Comparison of ENCODE assay signal across 29 cellular contexts in the genomic region with DNA sequence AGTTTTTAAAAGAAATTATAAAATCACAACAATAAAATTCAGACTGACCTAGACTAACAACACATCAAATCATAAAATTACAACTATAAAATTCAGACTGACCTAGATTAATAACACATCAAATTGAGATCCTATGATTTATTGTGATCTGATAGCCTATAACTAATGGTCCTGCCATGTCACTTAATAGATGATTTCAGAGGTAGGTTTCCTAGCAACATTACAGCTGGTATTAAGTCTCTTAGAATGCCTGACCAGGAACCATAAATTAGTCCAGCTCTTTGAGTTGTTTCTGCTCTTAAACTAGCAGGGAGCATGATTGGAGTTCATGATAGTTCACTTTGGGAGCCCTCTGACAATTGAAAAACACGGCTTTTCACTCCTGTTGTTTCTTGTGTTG.
"Had no signal": no experiment of that assay in that cellular context is flagged by ENCODE, and none has a peak within 500 bp of the region (broad histone marks: within the 10 kb centered on the region; RNA-seq: fewer than 3 reads in every experiment).

No MANE protein-coding gene starts in this region.

- H3K27me3 ChIP-seq: ascending aorta, cardiac muscle cell, colonic mucosa had no signal

- H3K27ac ChIP-seq: ascending aorta, breast epithelium, cardiac muscle cell, colonic mucosa, WERI-Rb-1 had no signal

- H3K36me3 Mint-ChIP-seq: activated CD8-positive, alpha-beta memory T cell treated with anti-CD3 and anti-CD28 coated beads, Interleukin-2, amount 10 ng/mL, durations not matched to agents 7 days and 5 days; activated naive CD4-positive, alpha-beta T cell treated with anti-CD3 and anti-CD28 coated beads, Interleukin-2, amount 10 ng/mL, durations not matched to agents 7 days and 5 days; activated naive CD4-positive, alpha-beta T cell treated with anti-CD3 and anti-CD28 coated beads, Interleukin-2, amount 50 U/mL, for 72 hours; activated naive CD8-positive, alpha-beta T cell treated with anti-CD3 and anti-CD28 coated beads, Interleukin-2, amount 10 ng/mL, durations not matched to agents 7 days and 5 days; brain had no signal

- H3K27me3 Mint-ChIP-seq: activated B cell treated with CpG ODN at 0.5 μM for 24 hours; activated CD8-positive, alpha-beta memory T cell treated with anti-CD3 and anti-CD28 coated beads, Interleukin-2, amount 10 ng/mL, durations not matched to agents 7 days and 5 days; activated CD8-positive, alpha-beta T cell treated with anti-CD3 and anti-CD28 coated beads for 36 hours; activated naive CD4-positive, alpha-beta T cell treated with anti-CD3 and anti-CD28 coated beads, Interleukin-2, amount 10 ng/mL, durations not matched to agents 7 days and 5 days; activated naive CD8-positive, alpha-beta T cell treated with anti-CD3 and anti-CD28 coated beads, Interleukin-2, amount 10 ng/mL, durations not matched to agents 7 days and 5 days; activated T-cell treated with anti-CD3 and anti-CD28 coated beads, Interleukin-2, amount 50 U/mL, for 24 hours; brain had no signal

- H3K4me3 Mint-ChIP-seq: activated B cell treated with CpG ODN at 0.5 μM for 24 hours; activated CD8-positive, alpha-beta memory T cell treated with anti-CD3 and anti-CD28 coated beads, Interleukin-2, amount 10 ng/mL, durations not matched to agents 7 days and 5 days; activated CD8-positive, alpha-beta T cell treated with anti-CD3 and anti-CD28 coated beads for 36 hours; activated naive CD4-positive, alpha-beta T cell treated with anti-CD3 and anti-CD28 coated beads, Interleukin-2, amount 10 ng/mL, durations not matched to agents 7 days and 5 days; activated naive CD8-positive, alpha-beta T cell treated with anti-CD3 and anti-CD28 coated beads, Interleukin-2, amount 10 ng/mL, durations not matched to agents 7 days and 5 days; activated T-cell treated with anti-CD3 and anti-CD28 coated beads, Interleukin-2, amount 50 U/mL, for 24 hours; activated T-cell treated with anti-CD3 and anti-CD28 coated beads, Interleukin-2, amount 50 U/mL, for 72 hours; brain; endodermal cell; T-helper 17 cell; T-helper 2 cell treated with Interferon-gamma antibody and Interleukin-4, amounts not matched to agents 5 μg/mL and 100 μg/mL, for 36 hours had no signal

- H3K4me3 ChIP-seq: ascending aorta, breast epithelium, cardiac muscle cell, colonic mucosa had no signal

- H3K4me1 Mint-ChIP-seq: activated B cell treated with CpG ODN at 0.5 μM for 24 hours; activated CD8-positive, alpha-beta memory T cell treated with anti-CD3 and anti-CD28 coated beads, Interleukin-2, amount 10 ng/mL, durations not matched to agents 7 days and 5 days; activated naive CD4-positive, alpha-beta T cell treated with anti-CD3 and anti-CD28 coated beads, Interleukin-2, amount 10 ng/mL, durations not matched to agents 7 days and 5 days; activated naive CD8-positive, alpha-beta T cell treated with anti-CD3 and anti-CD28 coated beads, Interleukin-2, amount 10 ng/mL, durations not matched to agents 7 days and 5 days; T-helper 17 cell had no signal

- H3K27ac Mint-ChIP-seq: activated B cell treated with CpG ODN at 0.5 μM for 24 hours; activated CD8-positive, alpha-beta memory T cell treated with anti-CD3 and anti-CD28 coated beads, Interleukin-2, amount 10 ng/mL, durations not matched to agents 7 days and 5 days; activated CD8-positive, alpha-beta T cell treated with anti-CD3 and anti-CD28 coated beads for 36 hours; activated naive CD4-positive, alpha-beta T cell treated with anti-CD3 and anti-CD28 coated beads, Interleukin-2, amount 10 ng/mL, durations not matched to agents 7 days and 5 days; activated naive CD4-positive, alpha-beta T cell treated with anti-CD3 and anti-CD28 coated beads, Interleukin-2, amount 50 U/mL, for 72 hours; activated naive CD8-positive, alpha-beta T cell treated with anti-CD3 and anti-CD28 coated beads, Interleukin-2, amount 10 ng/mL, durations not matched to agents 7 days and 5 days; activated T-cell treated with anti-CD3 and anti-CD28 coated beads, Interleukin-2, amount 50 U/mL, for 24 hours; activated T-cell treated with anti-CD3 and anti-CD28 coated beads, Interleukin-2, amount 50 U/mL, for 72 hours; brain; endodermal cell; T-helper 17 cell; T-helper 2 cell treated with Interferon-gamma antibody and Interleukin-4, amounts not matched to agents 5 μg/mL and 100 μg/mL, for 36 hours had no signal

- H3K9me3 ChIP-seq: ascending aorta, breast epithelium, colonic mucosa had no signal

- DNase-seq: activated B cell treated with CpG ODN at 0.5 μM for 24 hours; activated CD4-positive, alpha-beta T cell treated with anti-CD3 and anti-CD28 coated beads for 48 hours; activated CD4-positive, alpha-beta T cell treated with anti-CD3 and anti-CD28 coated beads, Interleukin-2, amount 50 U/mL, for 1 hour; activated CD4-positive, alpha-beta T cell treated with anti-CD3 and anti-CD28 coated beads, Interleukin-2, amount 50 U/mL, for 48 hours; activated CD8-positive, alpha-beta memory T cell treated with anti-CD3 and anti-CD28 coated beads, Interleukin-2, amount 10 ng/mL, durations not matched to agents 7 days and 5 days; activated CD8-positive, alpha-beta memory T cell treated with anti-CD3 and anti-CD28 coated beads, Interleukin-2, amount 50 U/mL, for 4 hours; activated CD8-positive, alpha-beta T cell treated with anti-CD3 and anti-CD28 coated beads for 36 hours; activated gamma-delta T cell; activated naive CD4-positive, alpha-beta T cell; activated naive CD4-positive, alpha-beta T cell treated with anti-CD3 and anti-CD28 coated beads, Interleukin-2, amount 10 ng/mL, durations not matched to agents 7 days and 5 days; activated naive CD8-positive, alpha-beta T cell treated with anti-CD3 and anti-CD28 coated beads, Interleukin-2, amount 10 ng/mL, durations not matched to agents 7 days and 5 days; activated T-cell treated with anti-CD3 and anti-CD28 coated beads, Interleukin-2, amount 50 U/mL, for 24 hours; activated T-cell treated with anti-CD3 and anti-CD28 coated beads, Interleukin-2, amount 50 U/mL, for 72 hours; central memory CD4-positive, alpha-beta T cell; cerebellar nuclear complex; colonic mucosa; effector CD8-positive, alpha-beta T cell; endodermal cell; foreskin fibroblast; head of caudate nucleus; T-helper 17 cell; T1000; WERI-Rb-1 had no signal

- H3K9me3 Mint-ChIP-seq: activated B cell treated with CpG ODN at 0.5 μM for 24 hours; activated naive CD4-positive, alpha-beta T cell treated with anti-CD3 and anti-CD28 coated beads, Interleukin-2, amount 10 ng/mL, durations not matched to agents 7 days and 5 days; activated naive CD8-positive, alpha-beta T cell treated with anti-CD3 and anti-CD28 coated beads, Interleukin-2, amount 10 ng/mL, durations not matched to agents 7 days and 5 days; endodermal cell; T-helper 2 cell treated with Interferon-gamma antibody and Interleukin-4, amounts not matched to agents 5 μg/mL and 100 μg/mL, for 36 hours had no signal

- H3K36me3 ChIP-seq: ascending aorta, breast epithelium, cardiac muscle cell, colonic mucosa, WERI-Rb-1 had no signal
